ENCODE assay signal across 8 cellular contexts in genomic region chrX:72620550-72621145, GRCh38. TPM values are rescaled to one million over a fixed set of nuclear protein-coding genes. Genes with fewer than 3 reads are reported as not detected.
DNase-seq lines count a peak whose midpoint lies in the region; ATAC-seq, FAIRE-seq and TF ChIP-seq lines count a peak whose summit lies in the region.
"Had no signal": no experiment of that assay in that cellular context is flagged by ENCODE, and none has a peak within 500 bp of the region (broad histone marks: within the 10 kb centered on the region; RNA-seq: fewer than 3 reads in every experiment).

No MANE protein-coding gene starts in this region.

- H3K4me1 Mint-ChIP-seq in activated CD8-positive, alpha-beta T cell treated with anti-CD3 and anti-CD28 coated beads, Interleukin-2, amount 10 ng/mL, durations not matched to agents 7 days and 5 days (ENCODE audit: low read depth) = peaks cover 13% of the 10 kb centered on the region
- no peaks in the 10 kb centered on the region for H3K4me1 Mint-ChIP-seq in mesothelial cell of epicardium
- H3K4me1 Mint-ChIP-seq: naive B cell had no signal

- no peak overlapping the region for H3K27ac Mint-ChIP-seq in activated CD8-positive, alpha-beta T cell treated with anti-CD3 and anti-CD28 coated beads, Interleukin-2, amount 10 ng/mL, durations not matched to agents 7 days and 5 days
- H3K27ac Mint-ChIP-seq in mesothelial cell of epicardium = no peak overlapping the region

- peak overlapping the region; percentile 57 for H3K27ac ChIP-seq in left ventricle myocardium inferior (replicated peaks)

- intact Hi-C loops in left ventricle myocardium inferior (cut with micrococcal nuclease) = no loop called here

- H3K27me3 ChIP-seq in left ventricle myocardium inferior (ENCODE audit: low read depth) = no peaks in the 10 kb centered on the region

- H3K4me3 ChIP-seq in left ventricle myocardium inferior = no peak overlapping the region

- POLR2A ChIA-PET in activated CD8-positive, alpha-beta T cell treated with anti-CD3 and anti-CD28 coated beads, Interleukin-2, amount 10 ng/mL, durations not matched to agents 7 days and 5 days (lab: Charles Lee) = no interaction called here

- H3K4me3 Mint-ChIP-seq in activated CD8-positive, alpha-beta T cell treated with anti-CD3 and anti-CD28 coated beads, Interleukin-2, amount 10 ng/mL, durations not matched to agents 7 days and 5 days = peak overlapping the region; percentile 23
- H3K4me3 Mint-ChIP-seq in mesothelial cell of epicardium = no peak overlapping the region
- H3K4me3 Mint-ChIP-seq: naive B cell had no signal

- DNase-seq in HTR-8/SVneo (ENCODE audit: insufficient read length, low spot score) = peak; percentile 79
- DNase-seq in activated CD8-positive, alpha-beta T cell treated with anti-CD3 and anti-CD28 coated beads, Interleukin-2, amount 10 ng/mL, durations not matched to agents 7 days and 5 days = no peak
- peak; percentile 14 for DNase-seq in left ventricle myocardium inferior
- DNase-seq in stimulated activated CD8-positive, alpha-beta memory T cell treated with anti-CD3 and anti-CD28 coated beads, Interleukin-4, amount 100 ng/mL, for 48 hours = peak; percentile 58
- no peak for DNase-seq in midbrain (lab: John Stamatoyannopoulos, UW)
- DNase-seq in mesothelial cell of epicardium (ENCODE audit: low spot score in 2 of 2, unreplicated experiment in 2 of 2) = no peak
- DNase-seq: naive B cell had no signal

- peaks cover 3% of the 10 kb centered on the region for H3K36me3 Mint-ChIP-seq in activated CD8-positive, alpha-beta T cell treated with anti-CD3 and anti-CD28 coated beads, Interleukin-2, amount 10 ng/mL, durations not matched to agents 7 days and 5 days (ENCODE audit: low read depth)
- peaks cover 13% of the 10 kb centered on the region for H3K36me3 Mint-ChIP-seq in mesothelial cell of epicardium
- H3K36me3 Mint-ChIP-seq: naive B cell had no signal

- FAIRE-seq in HTR-8/SVneo (lab: Jason Lieb, UNC) = peak; percentile 98

- ATAC-seq in activated CD8-positive, alpha-beta T cell treated with anti-CD3 and anti-CD28 coated beads, Interleukin-2, amount 10 ng/mL, durations not matched to agents 7 days and 5 days = no peak
- no peak for ATAC-seq in GM19023 (IDR thresholded peaks at IDR 0.05; ENCODE audit: unreplicated experiment)

- H3K9me3 ChIP-seq in left ventricle myocardium inferior (replicated peaks) = no peaks in the 10 kb centered on the region

- H3K4me1 ChIP-seq in left ventricle myocardium inferior = no peaks in the 10 kb centered on the region

- H3K9me3 Mint-ChIP-seq in activated CD8-positive, alpha-beta T cell treated with anti-CD3 and anti-CD28 coated beads, Interleukin-2, amount 10 ng/mL, durations not matched to agents 7 days and 5 days (ENCODE audit: insufficient read depth) = no peaks in the 10 kb centered on the region
- peaks cover 27% of the 10 kb centered on the region for H3K9me3 Mint-ChIP-seq in mesothelial cell of epicardium

- no peak for TF ChIP-seq CTCF in left ventricle myocardium inferior (IDR thresholded peaks at IDR 0.05; ENCODE audit: borderline replicate concordance)
- no peak for TF ChIP-seq CTCF in mesothelial cell of epicardium (IDR thresholded peaks at IDR 0.05; ENCODE audit: unreplicated experiment)

- H3K36me3 ChIP-seq in left ventricle myocardium inferior = no peaks in the 10 kb centered on the region

- no peaks in the 10 kb centered on the region for H3K27me3 Mint-ChIP-seq in activated CD8-positive, alpha-beta T cell treated with anti-CD3 and anti-CD28 coated beads, Interleukin-2, amount 10 ng/mL, durations not matched to agents 7 days and 5 days (ENCODE audit: low read depth)
- H3K27me3 Mint-ChIP-seq in mesothelial cell of epicardium (ENCODE audit: low read depth) = no peaks in the 10 kb centered on the region

- CTCF ChIA-PET in activated CD8-positive, alpha-beta T cell treated with anti-CD3 and anti-CD28 coated beads, Interleukin-2, amount 10 ng/mL, durations not matched to agents 7 days and 5 days (lab: Charles Lee) = no interaction called here

RNA-seq across cellular contexts. Expression of gene HDAC8, which starts 48.0 kb away (rescaled TPM):
- total RNA-seq in activated CD8-positive, alpha-beta T cell treated with anti-CD3 and anti-CD28 coated beads, Interleukin-2, amount 10 ng/mL, durations not matched to agents 7 days and 5 days = 10 to 100 TPM; 23.6 to 23.8 TPM
- 19.3 TPM for total RNA-seq in left ventricle myocardium inferior
- 41.1 to 50.0 TPM (median 45.2 TPM) in 3 replicates for total RNA-seq in mesothelial cell of epicardium

Comparison
In these comparisons a context has a peak if more than half of its experiments do, and no peak if none do; other contexts are left out.
1. DNase-seq: peak in HTR-8/SVneo (single experiment), left ventricle myocardium inferior (single experiment) and stimulated activated CD8-positive, alpha-beta memory T cell treated with anti-CD3 and anti-CD28 coated beads, Interleukin-4, amount 100 ng/mL, for 48 hours (single experiment); none in activated CD8-positive, alpha-beta T cell treated with anti-CD3 and anti-CD28 coated beads, Interleukin-2, amount 10 ng/mL, durations not matched to agents 7 days and 5 days (single experiment), midbrain (single experiment) and mesothelial cell of epicardium (0 of 2).